In genomic region chr3:124283644-124284008, GRCh38 we compare ENCODE assay signal across 8 cellular contexts.
"Had no signal": no experiment of that assay in that cellular context is flagged by ENCODE, and none has a peak within 500 bp of the region (broad histone marks: within the 10 kb centered on the region; RNA-seq: fewer than 3 reads in every experiment).

No MANE protein-coding gene starts in this region.

- H3K79me2 ChIP-seq: parathyroid adenoma had no signal

- H3K9me3 ChIP-seq: suprapubic skin had no signal

- H3K9ac ChIP-seq: parathyroid adenoma had no signal

- H3K36me3 ChIP-seq: suprapubic skin had no signal

- DNase-seq: activated CD4-positive, alpha-beta T cell treated with anti-CD3 and anti-CD28 coated beads, Interleukin-2, amount 10 ng/mL, durations not matched to agents 7 days and 5 days; activated CD8-positive, alpha-beta memory T cell treated with anti-CD3 and anti-CD28 coated beads for 24 hours; activated naive CD4-positive, alpha-beta T cell treated with anti-CD3 and anti-CD28 coated beads for 36 hours; stimulated activated CD4-positive, alpha-beta T cell treated with anti-CD3 and anti-CD28 coated beads, Interleukin-2, amount 100 ng/mL, for 24 hours; stimulated activated naive CD4-positive, alpha-beta T cell had no signal

- H3K27ac ChIP-seq: parathyroid adenoma, suprapubic skin had no signal

- H3K27me3 ChIP-seq: suprapubic skin had no signal

- ATAC-seq: WTC11 had no signal

- H2AFZ ChIP-seq: parathyroid adenoma had no signal

- H3K4me3 ChIP-seq: suprapubic skin had no signal

- H3K4me1 ChIP-seq: parathyroid adenoma had no signal
